In the genomic region with DNA sequence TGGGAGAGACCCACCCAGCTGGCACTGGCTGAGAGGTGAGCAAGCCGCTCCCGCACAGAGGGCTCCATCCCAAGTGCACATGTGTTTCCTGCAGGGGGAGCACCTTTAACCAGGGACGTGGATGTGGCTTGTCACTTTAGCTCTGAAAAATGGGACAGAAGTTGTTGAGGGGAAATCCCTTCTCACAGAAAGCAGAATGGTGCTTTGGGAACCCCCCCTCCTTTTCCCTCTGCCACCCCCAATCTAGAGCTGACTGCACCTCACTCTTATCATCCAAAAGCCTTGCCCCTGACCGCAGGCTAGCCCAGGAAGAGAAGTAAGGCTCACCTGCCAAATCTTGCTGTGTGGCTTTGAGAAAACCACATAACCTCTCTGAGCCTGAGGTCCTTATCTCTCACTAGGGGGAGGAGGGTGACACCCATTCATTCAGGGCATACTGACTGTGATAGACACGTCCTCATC, we compare ENCODE assay signal across 9 cellular contexts.
A peak's percentile ranks its signal among the peaks of the same experiment; 100 is the strongest.
DNase-seq lines count a peak whose midpoint lies in the region; ATAC-seq and TF ChIP-seq lines count a peak whose summit lies in the region.
"Had no signal": no experiment of that assay in that cellular context is flagged by ENCODE, and none has a peak within 500 bp of the region (broad histone marks: within the 10 kb centered on the region; RNA-seq: fewer than 3 reads in every experiment).

No MANE protein-coding gene starts in this region.

- TF ChIP-seq CTCF in mammary epithelial cell (conservative IDR thresholded peaks at IDR 0.05 in 1 of 2, IDR thresholded peaks at IDR 0.05 in 1 of 2; ENCODE audit: extremely low read depth in 1 of 2, insufficient read depth in 1 of 2, low read depth in 1 of 2, low read length in 2 of 2) (peak in 1 of 2 donors; percentile 28), fibroblast of villous mesenchyme (IDR thresholded peaks at IDR 0.05; ENCODE audit: insufficient read depth, low read depth, low read length) (peak; percentile 35), transverse colon (IDR thresholded peaks at IDR 0.05) (peak in 1 of 5 experiments; percentile 15)

- H3K36me3 ChIP-seq in mammary epithelial cell (ENCODE audit: insufficient read depth, low read length): no peaks in the 10 kb centered on the region
- H3K36me3 ChIP-seq in transverse colon: no peaks in the 10 kb centered on the region
- H3K36me3 ChIP-seq: SJSA1 had no signal

- no peak overlapping the region for H3K4me2 ChIP-seq in mammary epithelial cell (ENCODE audit: insufficient read depth, low read depth, low read length)

- TF ChIP-seq POLR2A in transverse colon (IDR thresholded peaks at IDR 0.05): no peak

- H2AFZ ChIP-seq in mammary epithelial cell (ENCODE audit: low read depth, low read length): no peak overlapping the region

- ATAC-seq in GM18868 (IDR thresholded peaks at IDR 0.05; ENCODE audit: unreplicated experiment) (no peak), GM19351 (IDR thresholded peaks at IDR 0.05; ENCODE audit: unreplicated experiment) (no peak)

- H3K9ac ChIP-seq in mammary epithelial cell (ENCODE audit: insufficient read depth, low read length): no peak overlapping the region

- dilution Hi-C loops in mammary epithelial cell (cut with HindIII; ENCODE audit: low sequenced_read_pairs): loop anchor here (10.0 kb wide), 1 partner anchor 478 kb away; no protein-coding TSS in a partner anchor

- H3K9me3 ChIP-seq in mammary epithelial cell (replicated peaks; ENCODE audit: insufficient read depth, low read length) (no peaks in the 10 kb centered on the region), transverse colon (no peaks in the 10 kb centered on the region)
- H3K9me3 ChIP-seq: SJSA1 had no signal

- H3K27me3 ChIP-seq in mammary epithelial cell (ENCODE audit: insufficient read depth, low read length): peaks cover 6% of the 10 kb centered on the region
- peaks cover 45% of the 10 kb centered on the region for H3K27me3 ChIP-seq in transverse colon
- H3K27me3 ChIP-seq: SJSA1 had no signal

- TF ChIP-seq EP300 in transverse colon (IDR thresholded peaks at IDR 0.05; ENCODE audit: low read depth): no peak

- intact Hi-C loops in mammary epithelial cell (cut with micrococcal nuclease) (no loop called here), transverse colon (cut with DNase I; ENCODE audit: low total_unique reads) (no loop called here)

- in situ Hi-C loops in T47D (cut with HindIII; ENCODE audit: low pct_unique_long_range_greater_than_20kb, low sequenced_read_pairs) (no loop called here), mammary epithelial cell (cut with MboI; ENCODE audit: low sequenced_read_pairs in 2 of 2) (no loop called here), transverse colon (cut with MboI; ENCODE audit: low pct_ligation_motif_present in 1 of 4, low pct_unique_long_range_greater_than_20kb in 1 of 4, low sequenced_read_pairs in 3 of 4) (no loop called here)

- no peaks in the 10 kb centered on the region for H3K4me1 ChIP-seq in mammary epithelial cell (ENCODE audit: insufficient read depth, low read length)
- H3K4me1 ChIP-seq in transverse colon: peaks cover 0 to 4% (median 0%) of the 10 kb centered on the region in 4 donors

- 63% methylated on average over 5 of the region's 5 CpGs for WGBS in mammary epithelial cell (ENCODE audit: low coverage, missing lambda C conversion rate)
- WGBS in transverse colon (ENCODE audit: low coverage in 1 of 2), 2 donors: 29 to 33% methylated on average over 1 to 5 of the region's 5 CpGs

- CTCF ChIA-PET in mammary epithelial cell (lab: Charles Lee; ENCODE audit: low non-redundant PET): interaction anchor here (0.7 kb wide), 1 partner anchor 335 kb away, joined by 3 read pairs; no protein-coding TSS in a partner anchor

- no peaks in the 10 kb centered on the region for H3K79me2 ChIP-seq in mammary epithelial cell (ENCODE audit: insufficient read depth, low read length)

- no peaks in the 10 kb centered on the region for H4K20me1 ChIP-seq in mammary epithelial cell (ENCODE audit: insufficient read depth, low read length)

- no peak overlapping the region for H3K27ac ChIP-seq in mammary epithelial cell (ENCODE audit: insufficient read depth, low read depth, low read length)
- H3K27ac ChIP-seq in transverse colon: no peak overlapping the region
- H3K27ac ChIP-seq: SJSA1 had no signal

- DNase-seq in T47D (ENCODE audit: low read depth in 1 of 2, low spot score in 1 of 2) (peak; percentile 36 to 51), mammary epithelial cell (no peak), SK-N-DZ (ENCODE audit: low spot score) (peak; percentile 32), fibroblast of villous mesenchyme (ENCODE audit: low read depth) (no peak), transverse colon (peak; percentile 17), inferior parietal cortex (ENCODE audit: extremely low spot score) (no peak)

- no peak overlapping the region for H3K4me3 ChIP-seq in mammary epithelial cell (replicated peaks in 1 of 3; ENCODE audit: insufficient read depth in 1 of 3, low read depth in 2 of 3, low read length in 3 of 3)
- H3K4me3 ChIP-seq in fibroblast of villous mesenchyme (ENCODE audit: low read depth, low read length): no peak overlapping the region
- H3K4me3 ChIP-seq in transverse colon: no peak overlapping the region
- H3K4me3 ChIP-seq: SJSA1 had no signal

- BruUV-seq in mammary epithelial cell (replicated peaks; lab: Mats Ljungman, UMichigan): no TSS peak

Comparison
In these comparisons a context has a peak if more than half of its experiments do, and no peak if none do; other contexts are left out.
1. DNase-seq: peak in T47D (2 of 2), SK-N-DZ (single experiment) and transverse colon (single experiment); none in mammary epithelial cell (single experiment), fibroblast of villous mesenchyme (single experiment) and inferior parietal cortex (single experiment).